Comparison of ENCODE assay signal across 11 cellular contexts in genomic region chr6:131688286-131688685, GRCh38. TPM values are rescaled to one million over a fixed set of nuclear protein-coding genes. Genes with fewer than 3 reads are reported as not detected.
DNase-seq lines count a peak whose midpoint lies in the region; ATAC-seq and TF ChIP-seq lines count a peak whose summit lies in the region.
"Had no signal": no experiment of that assay in that cellular context is flagged by ENCODE, and none has a peak within 500 bp of the region (broad histone marks: within the 10 kb centered on the region; RNA-seq: fewer than 3 reads in every experiment).

No MANE protein-coding gene starts in this region.

- CTCF ChIA-PET in A673 (lab: Charles Lee), result no interaction called here
- CTCF ChIA-PET in CD4-positive, alpha-beta memory T cell (lab: Charles Lee; ENCODE audit: partially characterized antibody), result no interaction called here

- H3K4me1 ChIP-seq in A673 (ENCODE audit: insufficient read depth, low read length, poor library complexity, severe bottlenecking), result no peaks in the 10 kb centered on the region
- no peaks in the 10 kb centered on the region for H3K4me1 ChIP-seq in CD4-positive, alpha-beta memory T cell (ENCODE audit: insufficient read depth, low read length)
- H3K4me1 ChIP-seq: thyroid gland had no signal

- H3K27me3 ChIP-seq in A673 (replicated peaks; ENCODE audit: insufficient read depth, low read depth, low read length, poor library complexity), result no peaks in the 10 kb centered on the region
- no peaks in the 10 kb centered on the region for H3K27me3 ChIP-seq in CD4-positive, alpha-beta memory T cell (ENCODE audit: insufficient read depth, low read length)
- H3K27me3 ChIP-seq: thyroid gland had no signal

- no TSS peak for BruUV-seq in A673 (replicated peaks; lab: Mats Ljungman, UMichigan)

- no peaks in the 10 kb centered on the region for H3K9me3 ChIP-seq in A673 (ENCODE audit: low read depth, low read length, poor library complexity, severe bottlenecking)
- no peaks in the 10 kb centered on the region for H3K9me3 ChIP-seq in CD4-positive, alpha-beta memory T cell (ENCODE audit: control insufficient read depth in 1 of 2, low read length in 2 of 2)
- H3K9me3 ChIP-seq: thyroid gland had no signal

- no peaks in the 10 kb centered on the region for H3K27me3 Mint-ChIP-seq in activated T-helper 17 cell treated with anti-CD3 and anti-CD28 coated beads, Interleukin-2, amount 50 U/mL, for 72 hours
- no peaks in the 10 kb centered on the region for H3K27me3 Mint-ChIP-seq in mesothelial cell of epicardium (ENCODE audit: low read depth)
- H3K27me3 Mint-ChIP-seq in CD4-positive, alpha-beta memory T cell, result no peaks in the 10 kb centered on the region

- H3K9me3 Mint-ChIP-seq in activated T-helper 17 cell treated with anti-CD3 and anti-CD28 coated beads, Interleukin-2, amount 50 U/mL, for 72 hours, result no peaks in the 10 kb centered on the region
- no peaks in the 10 kb centered on the region for H3K9me3 Mint-ChIP-seq in mesothelial cell of epicardium
- H3K9me3 Mint-ChIP-seq in CD4-positive, alpha-beta memory T cell, result no peaks in the 10 kb centered on the region

- intact Hi-C loops in A673 (cut with micrococcal nuclease; ENCODE audit: unreplicated experiment), result no loop called here
- intact Hi-C loops in CD4-positive, alpha-beta memory T cell (cut with micrococcal nuclease), result no loop called here

- no peak overlapping the region for H3K4me3 ChIP-seq in A673 (ENCODE audit: low read depth, low read length, poor library complexity, severe bottlenecking)
- H3K4me3 ChIP-seq in CD4-positive, alpha-beta memory T cell (ENCODE audit: low read length in 2 of 2), result no peak overlapping the region
- H3K4me3 ChIP-seq: thyroid gland had no signal

- H3K4me1 Mint-ChIP-seq in activated T-helper 17 cell treated with anti-CD3 and anti-CD28 coated beads, Interleukin-2, amount 50 U/mL, for 72 hours, result peaks cover 6% of the 10 kb centered on the region
- no peaks in the 10 kb centered on the region for H3K4me1 Mint-ChIP-seq in mesothelial cell of epicardium
- H3K4me1 Mint-ChIP-seq in CD4-positive, alpha-beta memory T cell, result no peaks in the 10 kb centered on the region

- DNase-seq in A673 (ENCODE audit: low spot score) (no peak), mesothelial cell of epicardium (ENCODE audit: low spot score in 2 of 2, unreplicated experiment in 2 of 2) (no peak)
- DNase-seq in CD4-positive, alpha-beta memory T cell, result no peak
- DNase-seq in stimulated activated CD4-positive, alpha-beta T cell treated with anti-CD3 and anti-CD28 coated beads, Interleukin-4, amount 100 ng/mL, for 1 hour, result no peak
- DNase-seq: DMS153, H7, thyroid gland had no signal

- H3K36me3 ChIP-seq in A673 (ENCODE audit: insufficient read depth, low read length, poor library complexity, severe bottlenecking), result no peaks in the 10 kb centered on the region
- H3K36me3 ChIP-seq in CD4-positive, alpha-beta memory T cell (ENCODE audit: insufficient read depth, low read length), result no peaks in the 10 kb centered on the region
- H3K36me3 ChIP-seq: thyroid gland had no signal

- TF ChIP-seq CTCF in A673 (conservative IDR thresholded peaks at IDR 0.05; ENCODE audit: low read depth, low read length), result no peak
- no peak for TF ChIP-seq CTCF in mesothelial cell of epicardium (IDR thresholded peaks at IDR 0.05; ENCODE audit: unreplicated experiment)

- H3K36me3 Mint-ChIP-seq in activated T-helper 17 cell treated with anti-CD3 and anti-CD28 coated beads, Interleukin-2, amount 50 U/mL, for 72 hours (ENCODE audit: low read depth), result no peaks in the 10 kb centered on the region
- H3K36me3 Mint-ChIP-seq in mesothelial cell of epicardium, result no peaks in the 10 kb centered on the region
- H3K36me3 Mint-ChIP-seq in CD4-positive, alpha-beta memory T cell, result no peaks in the 10 kb centered on the region

- H3K27ac ChIP-seq in A673 (ENCODE audit: low read depth, low read length, poor library complexity, severe bottlenecking), result no peak overlapping the region
- no peak overlapping the region for H3K27ac ChIP-seq in CD4-positive, alpha-beta memory T cell (ENCODE audit: low read depth, low read length)
- H3K27ac ChIP-seq: thyroid gland had no signal

- H3K27ac Mint-ChIP-seq in activated T-helper 17 cell treated with anti-CD3 and anti-CD28 coated beads, Interleukin-2, amount 50 U/mL, for 72 hours, result peak overlapping the region; percentile 62
- H3K27ac Mint-ChIP-seq in mesothelial cell of epicardium, result no peak overlapping the region
- peak overlapping the region in 1 of 7 donors; percentile 52 for H3K27ac Mint-ChIP-seq in CD4-positive, alpha-beta memory T cell

- no peak overlapping the region for H3K4me3 Mint-ChIP-seq in activated T-helper 17 cell treated with anti-CD3 and anti-CD28 coated beads, Interleukin-2, amount 50 U/mL, for 72 hours
- no peak overlapping the region for H3K4me3 Mint-ChIP-seq in mesothelial cell of epicardium
- no peak overlapping the region for H3K4me3 Mint-ChIP-seq in CD4-positive, alpha-beta memory T cell

- ATAC-seq in GM18519 (IDR thresholded peaks at IDR 0.05; ENCODE audit: low FRiP score, unreplicated experiment), result peak; percentile 73
- peak; percentile 58 for ATAC-seq in GM21381 (IDR thresholded peaks at IDR 0.05; ENCODE audit: unreplicated experiment)
- ATAC-seq in HG03064 (IDR thresholded peaks at IDR 0.05; ENCODE audit: low read depth, unreplicated experiment), result peak; percentile 71
- peak; percentile 72 for ATAC-seq in activated T-helper 17 cell treated with anti-CD3 and anti-CD28 coated beads, Interleukin-2, amount 50 U/mL, for 72 hours (replicated peaks)

- POLR2A ChIA-PET in A673 (lab: Charles Lee; ENCODE audit: low non-redundant PET), result no interaction called here
- POLR2A ChIA-PET in CD4-positive, alpha-beta memory T cell (lab: Charles Lee; ENCODE audit: partially characterized antibody), result no interaction called here

RNA-seq across cellular contexts. Expression of gene OR2A4, which starts 12.9 kb away (rescaled TPM):
- total RNA-seq in activated T-helper 17 cell treated with anti-CD3 and anti-CD28 coated beads, Interleukin-2, amount 50 U/mL, for 72 hours, result not detected
- not detected in 2 replicates for total RNA-seq in A673 (2021)
- total RNA-seq in mesothelial cell of epicardium, result not detected in 3 replicates
- not detected for total RNA-seq in CD4-positive, alpha-beta memory T cell
- polyA plus RNA-seq in CD4-positive, alpha-beta memory T cell, result not detected
- total RNA-seq: H7, thyroid gland had no signal

RNA-seq across cellular contexts. Expression of gene CTAGE9, which starts 22.5 kb away (rescaled TPM):
- total RNA-seq in activated T-helper 17 cell treated with anti-CD3 and anti-CD28 coated beads, Interleukin-2, amount 50 U/mL, for 72 hours, result not detected
- total RNA-seq in A673 (2021), result not detected in 2 replicates
- 0.16 TPM in 1 of 3 replicates, not detected in the others for total RNA-seq in mesothelial cell of epicardium
- total RNA-seq in CD4-positive, alpha-beta memory T cell, result not detected
- not detected for polyA plus RNA-seq in CD4-positive, alpha-beta memory T cell
- total RNA-seq: H7 had no signal

RNA-seq across cellular contexts. Expression of gene ENPP3, which starts 51.2 kb away (rescaled TPM):
- total RNA-seq in activated T-helper 17 cell treated with anti-CD3 and anti-CD28 coated beads, Interleukin-2, amount 50 U/mL, for 72 hours, result under 1 TPM; 0.19 to 0.45 TPM
- 0.45 and 0.63 TPM in 2 replicates for total RNA-seq in A673 (2021)
- 0.81 to 1.3 TPM (median 0.89 TPM) in 3 replicates for total RNA-seq in mesothelial cell of epicardium
- total RNA-seq in CD4-positive, alpha-beta memory T cell, result under 1 TPM; 0.33 to 0.79 TPM
- under 1 TPM; 0.15 to 0.23 TPM for polyA plus RNA-seq in CD4-positive, alpha-beta memory T cell
- total RNA-seq: H7 had no signal
